Comparison of ENCODE assay signal across 12 cellular contexts in genomic region chr7:94511763-94512162, GRCh38. TPM values are rescaled to one million over a fixed set of nuclear protein-coding genes. Genes with fewer than 3 reads are reported as not detected.
DNase-seq lines count a peak whose midpoint lies in the region; ATAC-seq, FAIRE-seq and TF ChIP-seq lines count a peak whose summit lies in the region.
"Had no signal": no experiment of that assay in that cellular context is flagged by ENCODE, and none has a peak within 500 bp of the region (broad histone marks: within the 10 kb centered on the region; RNA-seq: fewer than 3 reads in every experiment).

No MANE protein-coding gene starts in this region.

- H3K4me2 ChIP-seq in Karpas-422 (ENCODE audit: low read depth, low read length, poor library complexity, severe bottlenecking): peak overlapping the region; percentile 96

- peak overlapping the region; percentile 63 for H3K27ac Mint-ChIP-seq in activated T-helper 2 cell treated with anti-CD3 and anti-CD28 coated beads, Interferon-gamma antibody, Interleukin-2, Interleukin-4, amounts not matched to agents 10 μg/mL and 5 μg/mL and 100 μg/mL, durations not matched to agents 14 hours and 24 hours and 36 hours
- H3K27ac Mint-ChIP-seq in mesothelial cell of epicardium: peak overlapping the region; percentile 72

- H3K4me3 Mint-ChIP-seq in activated T-helper 2 cell treated with anti-CD3 and anti-CD28 coated beads, Interferon-gamma antibody, Interleukin-2, Interleukin-4, amounts not matched to agents 10 μg/mL and 5 μg/mL and 100 μg/mL, durations not matched to agents 14 hours and 24 hours and 36 hours (ENCODE audit: low read depth): peak overlapping the region; percentile 49
- peak overlapping the region; percentile 74 for H3K4me3 Mint-ChIP-seq in mesothelial cell of epicardium

- H3K79me2 ChIP-seq in Karpas-422 (ENCODE audit: low read length): peaks cover 71% of the 10 kb centered on the region

- H3K36me3 ChIP-seq in Karpas-422 (ENCODE audit: insufficient read depth, low read length): peaks cover 4% of the 10 kb centered on the region; the same call in 1 of the 2 replicates
- H3K36me3 ChIP-seq: neutrophil had no signal

- intact Hi-C loops in activated T-helper 2 cell treated with anti-CD3 and anti-CD28 coated beads, Interferon-gamma antibody, Interleukin-2, Interleukin-4, amounts not matched to agents 10 μg/mL and 5 μg/mL and 100 μg/mL, durations not matched to agents 14 hours and 24 hours and 36 hours (cut with micrococcal nuclease): loop anchor here (2.0 to 10.0 kb wide), 4 partner anchors 54 to 507 kb away; partner anchors contain the start of genes BET1 and SGCE

- H3K4me1 Mint-ChIP-seq in activated T-helper 2 cell treated with anti-CD3 and anti-CD28 coated beads, Interferon-gamma antibody, Interleukin-2, Interleukin-4, amounts not matched to agents 10 μg/mL and 5 μg/mL and 100 μg/mL, durations not matched to agents 14 hours and 24 hours and 36 hours (ENCODE audit: low read depth): peaks cover 45% of the 10 kb centered on the region
- peaks cover 52% of the 10 kb centered on the region for H3K4me1 Mint-ChIP-seq in mesothelial cell of epicardium

- peaks cover 27% of the 10 kb centered on the region for H3K36me3 Mint-ChIP-seq in activated T-helper 2 cell treated with anti-CD3 and anti-CD28 coated beads, Interferon-gamma antibody, Interleukin-2, Interleukin-4, amounts not matched to agents 10 μg/mL and 5 μg/mL and 100 μg/mL, durations not matched to agents 14 hours and 24 hours and 36 hours (ENCODE audit: low read depth)
- no peaks in the 10 kb centered on the region for H3K36me3 Mint-ChIP-seq in mesothelial cell of epicardium

- H3K4me3 ChIP-seq in Karpas-422 (ENCODE audit: low read length): peak overlapping the region; percentile 83

- H3K27me3 Mint-ChIP-seq in activated T-helper 2 cell treated with anti-CD3 and anti-CD28 coated beads, Interferon-gamma antibody, Interleukin-2, Interleukin-4, amounts not matched to agents 10 μg/mL and 5 μg/mL and 100 μg/mL, durations not matched to agents 14 hours and 24 hours and 36 hours (ENCODE audit: low read depth): no peaks in the 10 kb centered on the region
- no peaks in the 10 kb centered on the region for H3K27me3 Mint-ChIP-seq in mesothelial cell of epicardium (ENCODE audit: low read depth)

- H3K9me2 ChIP-seq in Karpas-422 (replicated peaks; ENCODE audit: insufficient read depth, low read length): no peaks in the 10 kb centered on the region

- H3K9me3 ChIP-seq in Karpas-422 (ENCODE audit: low read length): no peaks in the 10 kb centered on the region
- H3K9me3 ChIP-seq: neutrophil had no signal

- TF ChIP-seq CTCF in D721Med (IDR thresholded peaks at IDR 0.05; ENCODE audit: insufficient read depth, missing control alignments) (no peak), mesothelial cell of epicardium (IDR thresholded peaks at IDR 0.05; ENCODE audit: unreplicated experiment) (no peak)

- H4K20me1 ChIP-seq in Karpas-422 (ENCODE audit: insufficient read depth, low read depth, low read length): no peaks in the 10 kb centered on the region

- H3K27me3 ChIP-seq in Karpas-422 (ENCODE audit: low read length): no peaks in the 10 kb centered on the region
- H3K27me3 ChIP-seq: neutrophil had no signal

- H3K4me1 ChIP-seq in Karpas-422 (ENCODE audit: low read length): peaks cover 60% of the 10 kb centered on the region

- H2AFZ ChIP-seq in Karpas-422 (ENCODE audit: low read length): no peak overlapping the region

- no peak for ATAC-seq in GM18520 (IDR thresholded peaks at IDR 0.05; ENCODE audit: unreplicated experiment)
- ATAC-seq in GM19324 (IDR thresholded peaks at IDR 0.05; ENCODE audit: low FRiP score, unreplicated experiment): no peak

- no peak for DNase-seq in D721Med (ENCODE audit: insufficient read length, low spot score)
- DNase-seq in Karpas-422: no peak
- no peak for DNase-seq in activated T-helper 2 cell treated with anti-CD3 and anti-CD28 coated beads, Interferon-gamma antibody, Interleukin-2, Interleukin-4, amounts not matched to agents 10 μg/mL and 5 μg/mL and 100 μg/mL, durations not matched to agents 14 hours and 24 hours and 36 hours (ENCODE audit: low spot score)
- no peak for DNase-seq in mesothelial cell of epicardium (ENCODE audit: low spot score in 2 of 2, unreplicated experiment in 2 of 2)
- no peak for DNase-seq in cerebellar nuclear complex (lab: John Stamatoyannopoulos, UW)
- DNase-seq in putamen (ENCODE audit: low spot score): no peak
- DNase-seq: activated CD4-positive, alpha-beta T cell treated with anti-CD3 and anti-CD28 coated beads, Interleukin-2, amount 50 U/mL, for 48 hours; stimulated activated CD8-positive, alpha-beta memory T cell treated with anti-CD3 and anti-CD28 coated beads, Interleukin-4, amount 100 ng/mL, for 48 hours had no signal

- H3K9me3 Mint-ChIP-seq in activated T-helper 2 cell treated with anti-CD3 and anti-CD28 coated beads, Interferon-gamma antibody, Interleukin-2, Interleukin-4, amounts not matched to agents 10 μg/mL and 5 μg/mL and 100 μg/mL, durations not matched to agents 14 hours and 24 hours and 36 hours: no peaks in the 10 kb centered on the region
- no peaks in the 10 kb centered on the region for H3K9me3 Mint-ChIP-seq in mesothelial cell of epicardium

- peak; percentile 56 for FAIRE-seq in D721Med (lab: Jason Lieb, UNC)
- FAIRE-seq: endometrium had no signal

- H3K9ac ChIP-seq in Karpas-422 (ENCODE audit: low read length): peak overlapping the region; percentile 95

- H3K27ac ChIP-seq in Karpas-422 (ENCODE audit: low read length): peak overlapping the region; percentile 69
- H3K27ac ChIP-seq: neutrophil had no signal

RNA-seq across cellular contexts. Expression of gene CASD1, which starts 2.2 kb away (rescaled TPM):
- 20.9 and 56.6 TPM in 2 replicates for total RNA-seq in Karpas-422 (2014; rRNA removed; shearing (Covaris generic); ENCODE audit: low replicate concordance)
- total RNA-seq in activated T-helper 2 cell treated with anti-CD3 and anti-CD28 coated beads, Interferon-gamma antibody, Interleukin-2, Interleukin-4, amounts not matched to agents 10 μg/mL and 5 μg/mL and 100 μg/mL, durations not matched to agents 14 hours and 24 hours and 36 hours: 17.7 and 21.3 TPM in 2 replicates
- total RNA-seq in mesothelial cell of epicardium: 27.4 to 35.6 TPM (median 29.2 TPM) in 3 replicates
